In genomic region chr2:170928036-170928823, GRCh38 we compare ENCODE assay signal across 8 cellular contexts. TPM values are rescaled to one million over a fixed set of nuclear protein-coding genes. Genes with fewer than 3 reads are reported as not detected.
DNase-seq lines count a peak whose midpoint lies in the region; ATAC-seq and TF ChIP-seq lines count a peak whose summit lies in the region.

No MANE protein-coding gene starts in this region.

- no peaks in the 10 kb centered on the region for H3K36me3 ChIP-seq in CD4-positive, alpha-beta memory T cell (ENCODE audit: insufficient read depth, low read length)
- peaks cover 0 to 8% of the 10 kb centered on the region in 2 experiments; a peak in 1 of 3 replicates for H3K36me3 ChIP-seq in HEK293 (ENCODE audit: control insufficient read depth in 2 of 2, insufficient read depth in 1 of 2, low read length in 2 of 2)
- H3K36me3 ChIP-seq in SJCRH30: peaks cover 8% of the 10 kb centered on the region
- H3K36me3 ChIP-seq in endocrine pancreas (ENCODE audit: control insufficient read depth, insufficient read depth, low read length): no peaks in the 10 kb centered on the region

- no peak for DNase-seq in CD4-positive, alpha-beta memory T cell
- DNase-seq in SJCRH30 (peak; percentile 65 to 84), natural killer cell (no peak), middle frontal gyrus (ENCODE audit: extremely low spot score, low spot score) (no peak), NCI-H2107 treated with DMSO at 0.1 percent for 48 hours (lab: John Stamatoyannopoulos, UW; ENCODE audit: unreplicated experiment) (no peak)
- no peak for DNase-seq in effector CD8-positive, alpha-beta T cell (lab: John Stamatoyannopoulos, UW)

- no peaks in the 10 kb centered on the region for H3K27me3 ChIP-seq in CD4-positive, alpha-beta memory T cell (ENCODE audit: insufficient read depth, low read length)
- no peaks in the 10 kb centered on the region for H3K27me3 ChIP-seq in SJCRH30
- H3K27me3 ChIP-seq in endocrine pancreas (ENCODE audit: control insufficient read depth, insufficient read depth, low read length): no peaks in the 10 kb centered on the region

- intact Hi-C loops in CD4-positive, alpha-beta memory T cell (cut with micrococcal nuclease): loop anchor here (1.0 to 5.0 kb wide), 4 partner anchors 488 to 1346 kb away; partner anchors contain the start of genes DYNC1I2 and PPIG
- intact Hi-C loops in natural killer cell (cut with micrococcal nuclease): loop anchor here (1.0 to 5.0 kb wide), 6 partner anchors 159 to 1629 kb away; partner anchors contain the start of genes DCAF17, PDK1 and PPIG

- TF ChIP-seq CTCF in HEK293 (tag by site-specific recombination; IDR thresholded peaks at IDR 0.05): no peak
- no peak for TF ChIP-seq CTCF in natural killer cell (IDR thresholded peaks at IDR 0.05)

- H3K4me1 ChIP-seq in CD4-positive, alpha-beta memory T cell (ENCODE audit: insufficient read depth, low read length): peaks cover 36% of the 10 kb centered on the region
- H3K4me1 ChIP-seq in HEK293 (ENCODE audit: control insufficient read depth, insufficient read depth, low read length) (peaks cover 4% of the 10 kb centered on the region; the same call in 1 of the 2 replicates), SJCRH30 (peaks cover 12% of the 10 kb centered on the region), endocrine pancreas (ENCODE audit: control insufficient read depth, insufficient read depth, low read length) (peaks cover 23% of the 10 kb centered on the region)

- peaks cover 0 to 17% of the 10 kb centered on the region in 2 donors for H3K36me3 Mint-ChIP-seq in CD4-positive, alpha-beta memory T cell
- H3K36me3 Mint-ChIP-seq in natural killer cell: no peaks in the 10 kb centered on the region

- peaks cover 0 to 1% (median 0%) of the 10 kb centered on the region in 8 donors for H3K9me3 Mint-ChIP-seq in CD4-positive, alpha-beta memory T cell
- H3K9me3 Mint-ChIP-seq in natural killer cell: no peaks in the 10 kb centered on the region

- POLR2A ChIA-PET in CD4-positive, alpha-beta memory T cell (lab: Charles Lee; ENCODE audit: partially characterized antibody): interaction anchor here (0.6 to 3.8 kb wide), 17 partner anchors 15 to 1130 kb away, joined by 3 to 38 read pairs (median 6); partner anchors contain the start of genes DCAF17, METTL5, METTL8 and SLC25A12
- POLR2A ChIA-PET in HEK293 (lab: Yijun Ruan, JAX): interaction anchor here (0.7 to 1.6 kb wide), 9 partner anchors 9 to 1627 kb away, joined by 3 to 6 read pairs (median 3); partner anchors contain the start of gene GAD1

- peak overlapping the region; percentile 93 to 96 (median 95) for H3K27ac Mint-ChIP-seq in CD4-positive, alpha-beta memory T cell
- peak overlapping the region; percentile 93 to 94 for H3K27ac Mint-ChIP-seq in natural killer cell

- peak overlapping the region in 1 of 2 donors; percentile 49 for H3K4me3 ChIP-seq in CD4-positive, alpha-beta memory T cell (ENCODE audit: low read length in 2 of 2)
- H3K4me3 ChIP-seq in HEK293 (ENCODE audit: low read depth, low read length): peak overlapping the region; percentile 41
- H3K4me3 ChIP-seq in SJCRH30: peak overlapping the region; percentile 95
- peak overlapping the region; percentile 52 for H3K4me3 ChIP-seq in endocrine pancreas (ENCODE audit: control insufficient read depth, insufficient read depth, low read length)

- CTCF ChIA-PET in CD4-positive, alpha-beta memory T cell (lab: Charles Lee; ENCODE audit: partially characterized antibody): interaction anchor here (0.6 to 4.0 kb wide), 39 partner anchors 8 to 1100 kb away, joined by 3 to 26 read pairs (median 4); partner anchors contain the start of genes DCAF17, GAD1 and METTL8
- CTCF ChIA-PET in HEK293 (lab: Yijun Ruan, JAX): interaction anchor here (0.6 to 2.9 kb wide), 39 partner anchors 8 to 757 kb away, joined by 3 to 14 read pairs (median 4); no protein-coding TSS in a partner anchor

- H3K9ac ChIP-seq in endocrine pancreas (ENCODE audit: control insufficient read depth, insufficient read depth, low read length): peak overlapping the region; percentile 3

- H3K9me3 ChIP-seq in CD4-positive, alpha-beta memory T cell (ENCODE audit: control insufficient read depth in 1 of 2, low read length in 2 of 2): peaks cover 0 to 4% of the 10 kb centered on the region in 2 donors
- H3K9me3 ChIP-seq in HEK293 (ENCODE audit: control insufficient read depth, insufficient read depth, low read depth, low read length): no peaks in the 10 kb centered on the region
- no peaks in the 10 kb centered on the region for H3K9me3 ChIP-seq in SJCRH30 (replicated peaks)
- H3K9me3 ChIP-seq in endocrine pancreas (ENCODE audit: control insufficient read depth, low read length): no peaks in the 10 kb centered on the region

- peak overlapping the region; percentile 48 for H3K27ac ChIP-seq in CD4-positive, alpha-beta memory T cell (ENCODE audit: low read depth, low read length)
- H3K27ac ChIP-seq in HEK293 (ENCODE audit: extremely low read depth, low read depth, low read length) (peak overlapping the region; percentile 58), SJCRH30 (peak overlapping the region; percentile 82)

- peak overlapping the region; percentile 75 to 99 (median 92) for H3K4me3 Mint-ChIP-seq in CD4-positive, alpha-beta memory T cell
- H3K4me3 Mint-ChIP-seq in natural killer cell: peak overlapping the region; percentile 93

- H3K27me3 Mint-ChIP-seq in CD4-positive, alpha-beta memory T cell: no peaks in the 10 kb centered on the region
- H3K27me3 Mint-ChIP-seq in natural killer cell (ENCODE audit: low read depth in 2 of 2): no peaks in the 10 kb centered on the region

- no peak for ATAC-seq in natural killer cell

- H3K4me1 Mint-ChIP-seq in CD4-positive, alpha-beta memory T cell: peaks cover 21 to 42% (median 34%) of the 10 kb centered on the region in 4 donors
- peaks cover 39 to 48% of the 10 kb centered on the region in 2 donors for H3K4me1 Mint-ChIP-seq in natural killer cell

TF ChIP-seq in HEK293, 187 proteins besides CTCF, POLR2A, EP300 and RAD21 (continues in another document):
- TF ChIP-seq GLIS1 (tag by site-specific recombination; IDR thresholded peaks at IDR 0.05) (no peak), KLF10 (tag by site-specific recombination; IDR thresholded peaks at IDR 0.05) (no peak), ZNF777 (tag by site-specific recombination; IDR thresholded peaks at IDR 0.05; ENCODE audit: borderline replicate concordance) (no peak), ZNF335 (tag by site-specific recombination; conservative IDR thresholded peaks at IDR 0.05) (peak; percentile 41; the same call in 1 of the 2 replicates), ZNF473 (tag by site-specific recombination; IDR thresholded peaks at IDR 0.05) (no peak), ZNF23 (tag by site-specific recombination; IDR thresholded peaks at IDR 0.05; ENCODE audit: borderline replicate concordance) (no peak), WT1 (tag by site-specific recombination; IDR thresholded peaks at IDR 0.05) (no peak), ZNF37A (tag by site-specific recombination; IDR thresholded peaks at IDR 0.05) (no peak), ZNF175 (tag by site-specific recombination; IDR thresholded peaks at IDR 0.05) (no peak), ZNF169 (tag by site-specific recombination; IDR thresholded peaks at IDR 0.05) (no peak), ZBTB48 (tag by site-specific recombination; IDR thresholded peaks at IDR 0.05) (peak; percentile 90; the same call in 1 of the 2 replicates), ZSCAN23 (tag by site-specific recombination; IDR thresholded peaks at IDR 0.05) (no peak), ZNF350 (tag by site-specific recombination; IDR thresholded peaks at IDR 0.05) (no peak), ZNF10 (tag by site-specific recombination; IDR thresholded peaks at IDR 0.05) (no peak), SETDB1 (IDR thresholded peaks at IDR 0.05; ENCODE audit: insufficient read length, low read length) (peak; percentile 61)
- TF ChIP-seq, protein P1, sequence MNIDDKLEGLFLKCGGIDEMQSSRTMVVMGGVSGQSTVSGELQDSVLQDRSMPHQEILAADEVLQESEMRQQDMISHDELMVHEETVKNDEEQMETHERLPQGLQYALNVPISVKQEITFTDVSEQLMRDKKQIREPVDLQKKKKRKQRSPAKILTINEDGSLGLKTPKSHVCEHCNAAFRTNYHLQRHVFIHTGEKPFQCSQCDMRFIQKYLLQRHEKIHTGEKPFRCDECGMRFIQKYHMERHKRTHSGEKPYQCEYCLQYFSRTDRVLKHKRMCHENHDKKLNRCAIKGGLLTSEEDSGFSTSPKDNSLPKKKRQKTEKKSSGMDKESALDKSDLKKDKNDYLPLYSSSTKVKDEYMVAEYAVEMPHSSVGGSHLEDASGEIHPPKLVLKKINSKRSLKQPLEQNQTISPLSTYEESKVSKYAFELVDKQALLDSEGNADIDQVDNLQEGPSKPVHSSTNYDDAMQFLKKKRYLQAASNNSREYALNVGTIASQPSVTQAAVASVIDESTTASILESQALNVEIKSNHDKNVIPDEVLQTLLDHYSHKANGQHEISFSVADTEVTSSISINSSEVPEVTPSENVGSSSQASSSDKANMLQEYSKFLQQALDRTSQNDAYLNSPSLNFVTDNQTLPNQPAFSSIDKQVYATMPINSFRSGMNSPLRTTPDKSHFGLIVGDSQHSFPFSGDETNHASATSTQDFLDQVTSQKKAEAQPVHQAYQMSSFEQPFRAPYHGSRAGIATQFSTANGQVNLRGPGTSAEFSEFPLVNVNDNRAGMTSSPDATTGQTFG (tag by site-specific recombination; IDR thresholded peaks at IDR 0.05; ENCODE audit: borderline replicate concordance): no peak
- TF ChIP-seq, protein P2, sequence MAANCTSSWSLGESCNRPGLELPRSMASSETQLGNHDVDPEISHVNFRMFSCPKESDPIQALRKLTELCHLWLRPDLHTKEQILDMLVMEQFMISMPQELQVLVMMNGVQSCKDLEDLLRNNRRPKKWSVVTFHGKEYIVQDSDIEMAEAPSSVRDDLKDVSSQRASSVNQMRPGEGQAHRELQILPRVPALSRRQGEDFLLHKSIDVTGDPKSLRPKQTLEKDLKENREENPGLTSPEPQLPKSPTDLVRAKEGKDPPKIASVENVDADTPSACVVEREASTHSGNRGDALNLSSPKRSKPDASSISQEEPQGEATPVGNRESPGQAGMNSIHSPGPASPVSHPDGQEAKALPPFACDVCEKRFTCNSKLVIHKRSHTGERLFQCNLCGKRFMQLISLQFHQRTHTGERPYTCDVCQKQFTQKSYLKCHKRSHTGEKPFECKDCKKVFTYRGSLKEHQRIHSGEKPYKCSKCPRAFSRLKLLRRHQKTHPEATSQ (tag by site-specific recombination; IDR thresholded peaks at IDR 0.05): no peak

RNA-seq across cellular contexts. Expression of gene GORASP2, which starts 0.8 kb away (rescaled TPM):
- total RNA-seq in CD4-positive, alpha-beta memory T cell: 10 to 100 TPM; 82.4 to 83.2 TPM
- polyA plus RNA-seq in CD4-positive, alpha-beta memory T cell: 100 to 1,000 TPM; 111 to 116 TPM
- total RNA-seq in SJCRH30 (2014; rRNA removed; shearing (Covaris generic)): 63.8 and 72.9 TPM in 2 replicates
- total RNA-seq in natural killer cell: 10 to 100 TPM; 75.3 to 94.5 (median 80.3) TPM

Comparison
In these comparisons a context has a peak if more than half of its experiments do, and no peak if none do; other contexts are left out.
1. DNase-seq: peak in SJCRH30 (2 of 2); none in CD4-positive, alpha-beta memory T cell (0 of 5), natural killer cell (single experiment), effector CD8-positive, alpha-beta T cell (single experiment), middle frontal gyrus (single experiment) and NCI-H2107 treated with DMSO at 0.1 percent for 48 hours (single experiment).
2. Peak in every context shown above with its lines, with median percentiles within 50 percentile points of each other: H3K27ac ChIP-seq.